19 cellular contexts compared by ENCODE assay signal in genomic region chr12:23614280-23614679, GRCh38.
DNase-seq lines count a peak whose midpoint lies in the region; ATAC-seq, FAIRE-seq and TF ChIP-seq lines count a peak whose summit lies in the region.
"Had no signal": no experiment of that assay in that cellular context is flagged by ENCODE, and none has a peak within 500 bp of the region (broad histone marks: within the 10 kb centered on the region; RNA-seq: fewer than 3 reads in every experiment).

No MANE protein-coding gene starts in this region.

- peak overlapping the region in 3 of 4 donors; percentile 5 to 63 (median 58) for H3K27ac ChIP-seq in transverse colon

- no peak overlapping the region for H3K4me3 Mint-ChIP-seq in mesothelial cell of epicardium
- H3K4me3 Mint-ChIP-seq in T-helper 17 cell = no peak overlapping the region
- no peak overlapping the region for H3K4me3 Mint-ChIP-seq in Calu3 (ENCODE audit: low read depth, unreplicated experiment)
- H3K4me3 Mint-ChIP-seq: B cell; CD4-positive, CD25-positive, alpha-beta regulatory T cell; CD8-positive, alpha-beta memory T cell; H9 had no signal

- BruUV-seq in Calu3 (replicated peaks; lab: Mats Ljungman, UMichigan) = no TSS peak

- H3K4me1 Mint-ChIP-seq in mesothelial cell of epicardium (peaks cover 21% of the 10 kb centered on the region), T-helper 17 cell (no peaks in the 10 kb centered on the region), Calu3 (ENCODE audit: low read depth, unreplicated experiment) (no peaks in the 10 kb centered on the region)
- H3K4me1 Mint-ChIP-seq: B cell; CD4-positive, CD25-positive, alpha-beta regulatory T cell; CD8-positive, alpha-beta memory T cell; H9 had no signal

- DNase-seq in HTR-8/SVneo (ENCODE audit: insufficient read length, low spot score) (no peak), fibroblast of villous mesenchyme (ENCODE audit: low read depth) (peak; percentile 60), mesothelial cell of epicardium (ENCODE audit: low spot score in 2 of 2, unreplicated experiment in 2 of 2) (no peak), transverse colon (no peak), T-helper 17 cell (no peak), BE2C (no peak), Calu3 (no peak)
- DNase-seq: 8988T; C1 segment of cervical spinal cord; CD4-positive, CD25-positive, alpha-beta regulatory T cell; CD8-positive, alpha-beta memory T cell; COR-L47; H9 had no signal

- H3K27ac Mint-ChIP-seq in mesothelial cell of epicardium (peak overlapping the region; percentile 22), T-helper 17 cell (no peak overlapping the region), Calu3 (ENCODE audit: unreplicated experiment) (no peak overlapping the region)
- H3K27ac Mint-ChIP-seq: B cell; CD4-positive, CD25-positive, alpha-beta regulatory T cell; CD8-positive, alpha-beta memory T cell; H9 had no signal

- CTCF ChIA-PET in Calu3 (lab: Charles Lee) = no interaction called here

- H3K36me3 ChIP-seq in transverse colon (no peaks in the 10 kb centered on the region), BE2C (no peaks in the 10 kb centered on the region)

- H3K4me3 ChIP-seq in fibroblast of villous mesenchyme (ENCODE audit: low read depth, low read length) (no peak overlapping the region), transverse colon (no peak overlapping the region), BE2C (ENCODE audit: low read depth, low read length) (no peak overlapping the region)

- H3K9me3 Mint-ChIP-seq in mesothelial cell of epicardium = peaks cover 5% of the 10 kb centered on the region
- no peaks in the 10 kb centered on the region for H3K9me3 Mint-ChIP-seq in Calu3 (ENCODE audit: low read depth, unreplicated experiment)

- 44 to 75% methylated on average over 1 to 2 of the region's 2 CpGs for WGBS in transverse colon (ENCODE audit: low coverage in 1 of 2), 2 donors

- no peak for ATAC-seq in T-helper 17 cell

- intact Hi-C loops in transverse colon (cut with DNase I; ENCODE audit: low total_unique reads) = no loop called here
- intact Hi-C loops in Calu3 (cut with micrococcal nuclease; ENCODE audit: unreplicated experiment) = no loop called here

- H3K27me3 ChIP-seq in transverse colon (no peaks in the 10 kb centered on the region), BE2C (no peaks in the 10 kb centered on the region)

- FAIRE-seq in HTR-8/SVneo (lab: Jason Lieb, UNC) = peak; percentile 4
- FAIRE-seq: D721Med, G401.6, GM12891, GM19239, H1 had no signal

- H3K27me3 Mint-ChIP-seq in mesothelial cell of epicardium (ENCODE audit: low read depth) (no peaks in the 10 kb centered on the region), T-helper 17 cell (no peaks in the 10 kb centered on the region), Calu3 (ENCODE audit: unreplicated experiment) (no peaks in the 10 kb centered on the region)
- H3K27me3 Mint-ChIP-seq: B cell; CD4-positive, CD25-positive, alpha-beta regulatory T cell; CD8-positive, alpha-beta memory T cell had no signal

- H3K36me3 Mint-ChIP-seq in mesothelial cell of epicardium (no peaks in the 10 kb centered on the region), T-helper 17 cell (ENCODE audit: low read depth) (no peaks in the 10 kb centered on the region), Calu3 (ENCODE audit: insufficient read depth, unreplicated experiment) (no peaks in the 10 kb centered on the region)
- H3K36me3 Mint-ChIP-seq: CD4-positive, CD25-positive, alpha-beta regulatory T cell; CD8-positive, alpha-beta memory T cell had no signal

- no peak for TF ChIP-seq EP300 in transverse colon (IDR thresholded peaks at IDR 0.05; ENCODE audit: low read depth)

- H3K4me1 ChIP-seq in transverse colon (no peaks in the 10 kb centered on the region), BE2C (no peaks in the 10 kb centered on the region)

- in situ Hi-C loops in transverse colon (cut with MboI; ENCODE audit: low pct_ligation_motif_present in 1 of 4, low pct_unique_long_range_greater_than_20kb in 1 of 4, low sequenced_read_pairs in 3 of 4) = no loop called here

- no peak for TF ChIP-seq POLR2A in transverse colon (IDR thresholded peaks at IDR 0.05)

- no peaks in the 10 kb centered on the region for H3K9me3 ChIP-seq in transverse colon
- no peaks in the 10 kb centered on the region for H3K9me3 ChIP-seq in T-helper 17 cell (ENCODE audit: control insufficient read depth, low read length, poor library complexity, severe bottlenecking)
- H3K9me3 ChIP-seq in BE2C = no peaks in the 10 kb centered on the region

- no peak for TF ChIP-seq CTCF in fibroblast of villous mesenchyme (IDR thresholded peaks at IDR 0.05; ENCODE audit: insufficient read depth, low read depth, low read length)
- TF ChIP-seq CTCF in mesothelial cell of epicardium (IDR thresholded peaks at IDR 0.05; ENCODE audit: unreplicated experiment) = no peak
- TF ChIP-seq CTCF in transverse colon (IDR thresholded peaks at IDR 0.05) = no peak
- TF ChIP-seq CTCF in BE2C (IDR thresholded peaks at IDR 0.05; ENCODE audit: low read depth, low read length) = no peak
- TF ChIP-seq CTCF in Calu3 (IDR thresholded peaks at IDR 0.05; ENCODE audit: unreplicated experiment) = no peak
